Comparison of ENCODE assay signal across 31 cellular contexts in the genomic region with DNA sequence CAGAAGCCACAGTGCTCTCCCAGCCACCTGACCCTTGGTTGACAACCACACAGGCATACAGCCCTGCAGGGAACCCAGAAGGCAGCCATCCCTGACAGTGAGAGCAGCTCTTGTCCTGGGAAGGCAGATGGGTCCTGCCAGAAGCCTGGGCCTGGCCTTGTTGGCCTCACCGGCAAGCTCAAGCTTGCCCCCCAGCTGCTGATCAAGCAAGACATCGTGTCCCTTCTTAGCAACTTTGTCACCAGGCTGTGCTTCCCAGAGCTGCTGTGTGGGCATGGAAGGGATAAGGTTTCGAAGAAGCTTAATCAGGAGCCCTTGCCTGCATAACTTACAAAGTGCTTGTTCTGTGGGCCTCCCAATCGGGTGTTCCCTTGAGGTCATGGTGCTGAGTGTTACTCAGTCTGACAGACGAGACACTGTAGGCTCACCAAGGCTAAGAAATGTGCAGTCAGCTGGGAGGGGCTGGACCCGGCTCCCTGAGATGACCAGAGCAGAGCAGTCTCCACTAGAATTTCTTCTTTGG. TPM values are rescaled to one million over a fixed set of nuclear protein-coding genes. Genes with fewer than 3 reads are reported as not detected.
DNase-seq lines count a peak whose midpoint lies in the region; ATAC-seq, FAIRE-seq and TF ChIP-seq lines count a peak whose summit lies in the region.
"Had no signal": no experiment of that assay in that cellular context is flagged by ENCODE, and none has a peak within 500 bp of the region (broad histone marks: within the 10 kb centered on the region; RNA-seq: fewer than 3 reads in every experiment).

No MANE protein-coding gene starts in this region.

- H2BK120ac ChIP-seq in H1 (replicated peaks; ENCODE audit: low read depth, low read length): no peak overlapping the region

- H2BK12ac ChIP-seq in H1 (ENCODE audit: low read depth, low read length): no peak overlapping the region

- H3K56ac ChIP-seq in H1 (replicated peaks; ENCODE audit: insufficient read length, low read depth, low read length): no peak overlapping the region

- H3K14ac ChIP-seq in H1 (ENCODE audit: insufficient read length): no peak overlapping the region

- CTCF ChIA-PET in H1 (lab: Charles Lee; ENCODE audit: partially characterized antibody): interaction anchor here (1.0 to 1.4 kb wide), 2 partner anchors 12 kb away, joined by 3 to 5 read pairs; no protein-coding TSS in a partner anchor

- no peak overlapping the region for H4K91ac ChIP-seq in H1 (replicated peaks; ENCODE audit: insufficient read length, low read length)

- H2AFZ ChIP-seq in H1 (ENCODE audit: low read length) (no peak overlapping the region), osteoblast (ENCODE audit: low read length) (no peak overlapping the region)

- ATAC-seq in HG03342 (IDR thresholded peaks at IDR 0.05; ENCODE audit: unreplicated experiment): no peak
- ATAC-seq: activated T-cell treated with anti-CD3 and anti-CD28 coated beads, Interleukin-2, amount 50 U/mL, for 72 hours; CD8-positive, alpha-beta T cell; WTC11 had no signal

- H3K27me3 Mint-ChIP-seq in activated CD4-positive, alpha-beta T cell treated with anti-CD3 and anti-CD28 coated beads, Interleukin-2, amount 10 ng/mL, durations not matched to agents 24 days and 14 days: peaks cover 5% of the 10 kb centered on the region
- H3K27me3 Mint-ChIP-seq: stimulated activated naive CD8-positive, alpha-beta T cell treated with anti-CD3 and anti-CD28 coated beads, Interleukin-15, Interleukin-2, amounts not matched to agents 100 ng/mL and 50 ng/mL, for 24 hours had no signal

- no peak overlapping the region for H3K18ac ChIP-seq in H1 (ENCODE audit: extremely low read depth, low read length)

- no peak overlapping the region for H3K4me3 Mint-ChIP-seq in activated CD4-positive, alpha-beta T cell treated with anti-CD3 and anti-CD28 coated beads, Interleukin-2, amount 10 ng/mL, durations not matched to agents 24 days and 14 days
- H3K4me3 Mint-ChIP-seq: activated naive CD4-positive, alpha-beta T cell treated with anti-CD3 and anti-CD28 coated beads for 36 hours; activated T-cell treated with anti-CD3 and anti-CD28 coated beads, Interleukin-2, amount 50 U/mL, for 72 hours; CD8-positive, alpha-beta T cell; stimulated activated naive CD8-positive, alpha-beta T cell treated with anti-CD3 and anti-CD28 coated beads, Interleukin-15, Interleukin-2, amounts not matched to agents 100 ng/mL and 50 ng/mL, for 24 hours; WTC11 had no signal

- H3K4ac ChIP-seq in H1 (replicated peaks; ENCODE audit: insufficient read length, low read depth, low read length): no peak overlapping the region

- WGBS in H1 (ENCODE audit: extremely low coverage in 1 of 2, insufficient coverage in 1 of 2, insufficient read length in 1 of 2, insufficient replicate concordance in 2 of 2, low coverage in 1 of 2, low lambda C conversion rate in 2 of 2, missing lambda C conversion rate in 1 of 2), 2 experiments: 84% methylated on average over 6 of the region's 6 CpGs; no CpG with 5 or more reads in 1 of the 2 experiments

- no peaks in the 10 kb centered on the region for H3K4me1 Mint-ChIP-seq in activated CD4-positive, alpha-beta T cell treated with anti-CD3 and anti-CD28 coated beads, Interleukin-2, amount 10 ng/mL, durations not matched to agents 24 days and 14 days
- H3K4me1 Mint-ChIP-seq: WTC11 had no signal

- H3K36me3 Mint-ChIP-seq in activated CD4-positive, alpha-beta T cell treated with anti-CD3 and anti-CD28 coated beads, Interleukin-2, amount 10 ng/mL, durations not matched to agents 24 days and 14 days (ENCODE audit: low read depth): no peaks in the 10 kb centered on the region
- H3K36me3 Mint-ChIP-seq: CD8-positive, alpha-beta T cell had no signal

- no peak overlapping the region for H2BK5ac ChIP-seq in H1 (ENCODE audit: low read depth, low read length)

- H3K79me2 ChIP-seq in H1 (ENCODE audit: control insufficient read depth in 1 of 2, insufficient read depth in 2 of 2, low read length in 2 of 2) (no peaks in the 10 kb centered on the region), osteoblast (ENCODE audit: insufficient read depth, low read length) (no peaks in the 10 kb centered on the region)

- H3K4me1 ChIP-seq in H1 (replicated peaks in 1 of 4; ENCODE audit: control insufficient read depth in 3 of 4, insufficient read depth in 4 of 4, low read length in 3 of 4) (no peaks in the 10 kb centered on the region), osteoblast (ENCODE audit: insufficient read depth, low read length) (no peaks in the 10 kb centered on the region)
- H3K4me1 ChIP-seq: HAP-1 had no signal

- no peak overlapping the region for H3K9ac ChIP-seq in H1 (replicated peaks in 1 of 4; ENCODE audit: extremely low read depth in 1 of 4, low read depth in 3 of 4, low read length in 3 of 4)

- TF ChIP-seq POLR2A in H1 (IDR thresholded peaks at IDR 0.05; ENCODE audit: control extremely low read depth in 1 of 2, low read depth in 2 of 2, low read length in 2 of 2): no peak
- TF ChIP-seq POLR2A in GM12891 (IDR thresholded peaks at IDR 0.05; ENCODE audit: low read depth, low read length): no peak

- H3K4me2 ChIP-seq in H1 (ENCODE audit: insufficient read depth in 1 of 2, low read depth in 2 of 2, low read length in 2 of 2) (no peak overlapping the region), osteoblast (ENCODE audit: insufficient read depth, low read length) (no peak overlapping the region)

- POLR2A ChIA-PET in H1 (lab: Charles Lee; ENCODE audit: partially characterized antibody): interaction anchor here (0.7 kb wide), 1 partner anchor 17 kb away, joined by 3 read pairs; no protein-coding TSS in a partner anchor

- H3K4me3 ChIP-seq in H1 (ENCODE audit: extremely low read depth in 1 of 4, insufficient read depth in 2 of 4, low read depth in 3 of 4, low read length in 4 of 4): no peak overlapping the region
- no peak overlapping the region for H3K4me3 ChIP-seq in osteoblast (ENCODE audit: insufficient read depth, low read length)
- H3K4me3 ChIP-seq: HAP-1, lung, vagina had no signal

- H3K9me3 Mint-ChIP-seq in activated CD4-positive, alpha-beta T cell treated with anti-CD3 and anti-CD28 coated beads, Interleukin-2, amount 10 ng/mL, durations not matched to agents 24 days and 14 days: peaks cover 16% of the 10 kb centered on the region

- peak; percentile 40 for DNase-seq in DMS 273 (lab: John Stamatoyannopoulos, UW; ENCODE audit: unreplicated experiment)
- DNase-seq in DMS 273 treated with DMSO at 0.1 percent for 48 hours (lab: John Stamatoyannopoulos, UW): no peak
- DNase-seq in DMS79 (lab: John Stamatoyannopoulos, UW): peak; percentile 62
- no peak for DNase-seq in H1 (ENCODE audit: low read depth in 1 of 2, low spot score in 2 of 2)
- DNase-seq in osteoblast (ENCODE audit: insufficient read length, low spot score, missing footprints): peak; percentile 66
- DNase-seq in GM12891 (ENCODE audit: insufficient read length, low spot score): no peak
- no peak for DNase-seq in activated CD4-positive, alpha-beta T cell treated with anti-CD3 and anti-CD28 coated beads, Interleukin-2, amount 10 ng/mL, durations not matched to agents 24 days and 14 days
- DNase-seq: activated CD4-positive, alpha-beta T cell treated with anti-CD3 and anti-CD28 coated beads, Interleukin-2, amount 50 U/mL, for 4 hours; activated naive CD4-positive, alpha-beta T cell treated with anti-CD3 and anti-CD28 coated beads for 36 hours; activated T-cell treated with anti-CD3 and anti-CD28 coated beads, Interleukin-2, amount 50 U/mL, for 72 hours; amniotic stem cell; brain microvascular endothelial cell; CD8-positive, alpha-beta T cell; DMS153; effector CD4-positive, alpha-beta T cell; GF-D8; glutamatergic neuron; NCI-H2081; NCI-H526; NK-92 treated with Interleukin-12 subunit alpha and Interleukin-12 subunit beta, amount 100 ng/mL, for 24 hours had no signal

- H4K5ac ChIP-seq in H1 (ENCODE audit: insufficient read length, low read depth, low read length): no peak overlapping the region

- TF ChIP-seq CTCF in H1 (IDR thresholded peaks at IDR 0.05; ENCODE audit: control extremely low read depth in 1 of 3, insufficient read depth in 1 of 3, low read depth in 1 of 3, low read length in 3 of 3) (no peak), osteoblast (IDR thresholded peaks at IDR 0.05; ENCODE audit: extremely low read depth, low read depth, low read length) (no peak)

- TF ChIP-seq RAD21 in H1 (IDR thresholded peaks at IDR 0.05 in 1 of 2, conservative IDR thresholded peaks at IDR 0.05 in 1 of 2; ENCODE audit: low read depth in 2 of 2, low read length in 2 of 2): peak; percentile 3 to 31; a peak in 2 of 4 replicates

- H4K20me1 ChIP-seq in H1 (replicated peaks in 1 of 2; ENCODE audit: control insufficient read depth in 1 of 2, insufficient read depth in 2 of 2, low read length in 2 of 2) (peaks cover 0 to 5% of the 10 kb centered on the region in 2 experiments), osteoblast (ENCODE audit: insufficient read depth, low read length) (no peaks in the 10 kb centered on the region)

- H2BK15ac ChIP-seq in H1 (ENCODE audit: low read length): no peak overlapping the region

- H3K23ac ChIP-seq in H1 (ENCODE audit: insufficient read length): no peak overlapping the region

- H3K79me1 ChIP-seq in H1 (ENCODE audit: low read depth, low read length): no peaks in the 10 kb centered on the region

- no peak overlapping the region for H3K27ac Mint-ChIP-seq in activated CD4-positive, alpha-beta T cell treated with anti-CD3 and anti-CD28 coated beads, Interleukin-2, amount 10 ng/mL, durations not matched to agents 24 days and 14 days
- H3K27ac Mint-ChIP-seq: activated naive CD4-positive, alpha-beta T cell treated with anti-CD3 and anti-CD28 coated beads for 36 hours; activated T-cell treated with anti-CD3 and anti-CD28 coated beads, Interleukin-2, amount 50 U/mL, for 72 hours; CD8-positive, alpha-beta T cell; progenitor cell of endocrine pancreas; stimulated activated naive CD8-positive, alpha-beta T cell treated with anti-CD3 and anti-CD28 coated beads, Interleukin-15, Interleukin-2, amounts not matched to agents 100 ng/mL and 50 ng/mL, for 24 hours; WTC11 had no signal

- peaks cover 11% of the 10 kb centered on the region; the same call in 1 of the 2 replicates for H3K23me2 ChIP-seq in H1 (ENCODE audit: low read depth, low read length)

- H2BK20ac ChIP-seq in H1 (ENCODE audit: low read length): no peak overlapping the region

- H2AK5ac ChIP-seq in H1 (ENCODE audit: low read depth, low read length): no peak overlapping the region

- H4K8ac ChIP-seq in H1 (ENCODE audit: extremely low read depth, insufficient read depth, low read length): no peak overlapping the region; the same call in 1 of the 2 replicates

- no peak for FAIRE-seq in H1 (lab: Jason Lieb, UNC)
- no peak for FAIRE-seq in GM12891 (lab: Jason Lieb, UNC)
- FAIRE-seq: keratinocyte had no signal

- intact Hi-C loops in activated CD4-positive, alpha-beta T cell treated with anti-CD3 and anti-CD28 coated beads, Interleukin-2, amount 10 ng/mL, durations not matched to agents 24 days and 14 days (cut with micrococcal nuclease): no loop called here

- H3K27ac ChIP-seq in H1 (ENCODE audit: low read depth, low read length) (no peak overlapping the region), osteoblast (ENCODE audit: low read depth, low read length) (no peak overlapping the region)
- H3K27ac ChIP-seq: 22Rv1, brain microvascular endothelial cell, neutrophil, vagina had no signal

- H3K27me3 ChIP-seq in H1 (replicated peaks in 1 of 4; ENCODE audit: control insufficient read depth in 3 of 4, extremely low read depth in 1 of 4, insufficient read depth in 3 of 4, low read length in 3 of 4): peaks cover 0 to 4% (median under 1%) of the 10 kb centered on the region in 4 experiments; a peak in 3 of 7 replicates
- H3K27me3 ChIP-seq in osteoblast (ENCODE audit: insufficient read depth, low read length): peaks cover 21% of the 10 kb centered on the region
- H3K27me3 ChIP-seq: vagina had no signal

- H3K9me3 ChIP-seq in H1 (ENCODE audit: insufficient read depth in 2 of 2, low read depth in 1 of 2, low read length in 1 of 2) (peaks cover 9 to 13% of the 10 kb centered on the region in 2 experiments), osteoblast (ENCODE audit: low read depth, low read length) (peaks cover 6% of the 10 kb centered on the region)
- H3K9me3 ChIP-seq: vagina had no signal

- TF ChIP-seq EP300 in H1 (IDR thresholded peaks at IDR 0.05; ENCODE audit: borderline replicate concordance in 1 of 2, low read depth in 2 of 2, low read length in 2 of 2): no peak

- H3K36me3 ChIP-seq in H1 (ENCODE audit: control insufficient read depth in 2 of 4, insufficient read depth in 4 of 4, low read length in 3 of 4) (no peaks in the 10 kb centered on the region), osteoblast (ENCODE audit: insufficient read depth, low read length) (no peaks in the 10 kb centered on the region)
- H3K36me3 ChIP-seq: brain microvascular endothelial cell, HAP-1, neutrophil, vagina had no signal

RNA-seq across cellular contexts. Expression of a gene that starts 6.8 kb away (rescaled TPM):
- total RNA-seq in H1 (2021; fragmentation: NEBNext Ultra II Directional; extraction: Animal tissue kit (Norgen Biotek cat#: 25700)): 2.8 and 3.0 TPM in 2 replicates
- 3.0 TPM in 2 replicates for polyA plus RNA-seq in H1 (2011; rRNA removed)
- 3.6 TPM for polyA plus RNA-seq in H1 (2011; cell fraction: cytosol; rRNA removed)
- polyA plus RNA-seq in H1 (2011; cell fraction: nucleus; rRNA removed): 5.9 TPM
- polyA plus RNA-seq in H1 (2012, experiment 1 of 2): 2.9 to 4.0 TPM (median 3.3 TPM) in 4 replicates
- polyA plus RNA-seq in H1 (2012, experiment 2 of 2): 2.2 TPM
- polyA plus RNA-seq in H1 (2013, experiment 1 of 2): 0.95 TPM
- 1.2 TPM for polyA plus RNA-seq in H1 (2013, experiment 2 of 2)
- 2.7 and 4.9 TPM in 2 replicates for polyA minus RNA-seq in H1 (2011; rRNA and poly(A)+ RNA removed)
- 1.2 TPM for polyA minus RNA-seq in H1 (2011; cell fraction: cytosol; rRNA and poly(A)+ RNA removed)
- 9.1 TPM for polyA minus RNA-seq in H1 (2011; cell fraction: nucleus; rRNA and poly(A)+ RNA removed)
- total RNA-seq in osteoblast: 0.29 and 0.36 TPM in 2 replicates
- 0.23 TPM for polyA plus RNA-seq in GM12891 (2012; ENCODE audit: low read depth, missing spikeins)
- total RNA-seq in activated CD4-positive, alpha-beta T cell treated with anti-CD3 and anti-CD28 coated beads, Interleukin-2, amount 10 ng/mL, durations not matched to agents 24 days and 14 days: 0.28 and 0.63 TPM in 2 replicates
- total RNA-seq: M059J had no signal

RNA-seq across cellular contexts. Expression of a gene that starts 33.7 kb away (rescaled TPM):
- total RNA-seq in H1 (2021; fragmentation: NEBNext Ultra II Directional; extraction: Animal tissue kit (Norgen Biotek cat#: 25700)): 0.29 TPM in 1 of 2 replicates, not detected in the other
- 0.13 and 0.15 TPM in 2 replicates for polyA plus RNA-seq in H1 (2011; rRNA removed)
- polyA plus RNA-seq in H1 (2011; cell fraction: cytosol; rRNA removed): 0.14 TPM
- polyA plus RNA-seq in H1 (2011; cell fraction: nucleus; rRNA removed): 0.29 TPM
- 0.08 to 0.36 TPM (median 0.14 TPM) in 4 replicates for polyA plus RNA-seq in H1 (2012, experiment 1 of 2)
- 0.22 TPM for polyA plus RNA-seq in H1 (2012, experiment 2 of 2)
- polyA plus RNA-seq in H1 (2013, experiment 1 of 2): 0.16 TPM
- 0.07 TPM for polyA plus RNA-seq in H1 (2013, experiment 2 of 2)
- polyA minus RNA-seq in H1 (2011; rRNA and poly(A)+ RNA removed): 0.13 and 0.71 TPM in 2 replicates
- polyA minus RNA-seq in H1 (2011; cell fraction: cytosol; rRNA and poly(A)+ RNA removed): not detected
- polyA minus RNA-seq in H1 (2011; cell fraction: nucleus; rRNA and poly(A)+ RNA removed): 0.30 TPM
- total RNA-seq in osteoblast: 3.5 and 3.6 TPM in 2 replicates
- polyA plus RNA-seq in GM12891 (2012; ENCODE audit: low read depth, missing spikeins): 18.5 TPM
- 16.0 and 20.9 TPM in 2 replicates for total RNA-seq in activated CD4-positive, alpha-beta T cell treated with anti-CD3 and anti-CD28 coated beads, Interleukin-2, amount 10 ng/mL, durations not matched to agents 24 days and 14 days

Comparison
In these comparisons a context has a peak if more than half of its experiments do, and no peak if none do; other contexts are left out.
1. DNase-seq: peak in DMS 273 (single experiment), DMS79 (single experiment) and osteoblast (single experiment); none in DMS 273 treated with DMSO at 0.1 percent for 48 hours (single experiment), H1 (0 of 2), GM12891 (single experiment) and activated CD4-positive, alpha-beta T cell treated with anti-CD3 and anti-CD28 coated beads, Interleukin-2, amount 10 ng/mL, durations not matched to agents 24 days and 14 days (single experiment).